ENCODE assay signal across 8 cellular contexts in genomic region chr14:77032854-77033621, GRCh38. TPM values are rescaled to one million over a fixed set of nuclear protein-coding genes. Genes with fewer than 3 reads are reported as not detected.
A peak's percentile ranks its signal among the peaks of the same experiment; 100 is the strongest.
DNase-seq lines count a peak whose midpoint lies in the region; ATAC-seq and TF ChIP-seq lines count a peak whose summit lies in the region.

No MANE protein-coding gene starts in this region.

- TF ChIP-seq CTCF in A673 (conservative IDR thresholded peaks at IDR 0.05; ENCODE audit: low read depth, low read length) (peak; percentile 21; the same call in 1 of the 2 replicates), Loucy (conservative IDR thresholded peaks at IDR 0.05; ENCODE audit: low read length) (no peak), RWPE2 (IDR thresholded peaks at IDR 0.05; ENCODE audit: poor library complexity, severe bottlenecking) (peak; percentile 40), neural cell (IDR thresholded peaks at IDR 0.05; ENCODE audit: poor library complexity, severe bottlenecking) (peak; percentile 20)

- POLR2A ChIA-PET in A673 (lab: Charles Lee; ENCODE audit: low non-redundant PET): no interaction called here

- CTCF ChIA-PET in A673 (lab: Charles Lee): interaction anchor here (0.6 kb wide), 2 partner anchors 36 to 75 kb away, joined by 3 to 5 read pairs; no protein-coding TSS in a partner anchor

- H3K27ac ChIP-seq in A673 (ENCODE audit: low read depth, low read length, poor library complexity, severe bottlenecking): peak overlapping the region; percentile 92
- peak overlapping the region; percentile 98 for H3K27ac ChIP-seq in RWPE2 (ENCODE audit: poor library complexity, severe bottlenecking)
- peak overlapping the region; percentile 47 for H3K27ac ChIP-seq in neural cell (ENCODE audit: low read length)
- peak overlapping the region; percentile 99 for H3K27ac ChIP-seq in subcutaneous abdominal adipose tissue (ENCODE audit: low read depth, low read length)

- TSS peak; percentile 29 for BruUV-seq in A673 (replicated peaks; lab: Mats Ljungman, UMichigan)

- TF ChIP-seq EP300 in neural cell (conservative IDR thresholded peaks at IDR 0.05; ENCODE audit: poor library complexity, severe bottlenecking): no peak

- H3F3A ChIP-seq in Loucy (ENCODE audit: low read depth): peaks cover 16% of the 10 kb centered on the region
- peaks cover 3% of the 10 kb centered on the region for H3F3A ChIP-seq in neural cell (ENCODE audit: insufficient read depth, low read length, poor library complexity, severe bottlenecking)

- peak overlapping the region; percentile 58 for H3K4me3 ChIP-seq in A673 (ENCODE audit: low read depth, low read length, poor library complexity, severe bottlenecking)
- H3K4me3 ChIP-seq in Loucy (ENCODE audit: low read length, poor library complexity, severe bottlenecking): peak overlapping the region; percentile 82
- H3K4me3 ChIP-seq in RWPE2 (ENCODE audit: severe bottlenecking): peak overlapping the region; percentile 34
- peak overlapping the region; percentile 55 for H3K4me3 ChIP-seq in neural cell (ENCODE audit: low read length)
- peak overlapping the region; percentile 52 to 69 (median 64) for H3K4me3 ChIP-seq in subcutaneous abdominal adipose tissue (ENCODE audit: low read depth in 1 of 5, low read length in 5 of 5)

- peaks cover 66% of the 10 kb centered on the region for H3K4me1 ChIP-seq in A673 (ENCODE audit: insufficient read depth, low read length, poor library complexity, severe bottlenecking)
- H3K4me1 ChIP-seq in Loucy (ENCODE audit: insufficient read depth, low read length, poor library complexity, severe bottlenecking): peaks cover 53% of the 10 kb centered on the region
- peaks cover 48% of the 10 kb centered on the region for H3K4me1 ChIP-seq in RWPE2 (ENCODE audit: insufficient read depth, poor library complexity, severe bottlenecking)
- peaks cover 26 to 78% (median 74%) of the 10 kb centered on the region in 5 donors for H3K4me1 ChIP-seq in subcutaneous abdominal adipose tissue (ENCODE audit: control insufficient read depth in 5 of 5, insufficient read depth in 5 of 5, low read length in 5 of 5)

- H3K36me3 ChIP-seq in A673 (ENCODE audit: insufficient read depth, low read length, poor library complexity, severe bottlenecking) (no peaks in the 10 kb centered on the region), Loucy (ENCODE audit: insufficient read depth, low read length) (no peaks in the 10 kb centered on the region), RWPE2 (ENCODE audit: low read depth) (no peaks in the 10 kb centered on the region), neural cell (ENCODE audit: insufficient read depth, low read length) (no peaks in the 10 kb centered on the region), subcutaneous abdominal adipose tissue (ENCODE audit: control insufficient read depth in 5 of 5, insufficient read depth in 5 of 5, low read length in 5 of 5) (no peaks in the 10 kb centered on the region)

- H3K27me3 ChIP-seq in A673 (replicated peaks; ENCODE audit: insufficient read depth, low read depth, low read length, poor library complexity) (no peaks in the 10 kb centered on the region), Loucy (ENCODE audit: insufficient read depth, low read length, poor library complexity, severe bottlenecking) (no peaks in the 10 kb centered on the region), RWPE2 (ENCODE audit: insufficient read depth, poor library complexity, severe bottlenecking) (no peaks in the 10 kb centered on the region), neural cell (ENCODE audit: insufficient read depth, low read depth, low read length) (no peaks in the 10 kb centered on the region), subcutaneous abdominal adipose tissue (ENCODE audit: control insufficient read depth in 5 of 5, insufficient read depth in 4 of 5, low read length in 5 of 5) (no peaks in the 10 kb centered on the region)

- H4K20me1 ChIP-seq in Loucy (ENCODE audit: insufficient read depth, low read length, poor library complexity, severe bottlenecking) (no peaks in the 10 kb centered on the region), neural cell (ENCODE audit: insufficient read depth) (no peaks in the 10 kb centered on the region)

- H2AFZ ChIP-seq in Loucy (ENCODE audit: low read length) (0 out of 2 replicates have a peak overlapping the region, but pooled peaks have one; percentile 42), neural cell (ENCODE audit: low read depth, low read length) (peak overlapping the region; percentile 25)

- intact Hi-C loops in A673 (cut with micrococcal nuclease; ENCODE audit: unreplicated experiment): loop anchor here (2.0 kb wide), 1 partner anchor 76 kb away; no protein-coding TSS in a partner anchor

- H3K9me3 ChIP-seq in A673 (ENCODE audit: low read depth, low read length, poor library complexity, severe bottlenecking) (no peaks in the 10 kb centered on the region), Loucy (ENCODE audit: insufficient read depth, low read depth, low read length) (no peaks in the 10 kb centered on the region), RWPE2 (ENCODE audit: severe bottlenecking) (no peaks in the 10 kb centered on the region), neural cell (ENCODE audit: low read length) (no peaks in the 10 kb centered on the region), subcutaneous abdominal adipose tissue (ENCODE audit: control insufficient read depth in 5 of 5, low read length in 5 of 5) (no peaks in the 10 kb centered on the region)

- DNase-seq in A673 (ENCODE audit: low spot score) (peak; percentile 97), RWPE2 (ENCODE audit: low spot score) (peak; percentile 100), activated gamma-delta T cell (lab: John Stamatoyannopoulos, UW) (peak; percentile 72), fibroblast of the conjunctiva (ENCODE audit: low read depth) (peak; percentile 98)

- H3K9me2 ChIP-seq in Loucy (replicated peaks; ENCODE audit: low read depth, low read length) (no peaks in the 10 kb centered on the region), neural cell (ENCODE audit: insufficient read depth, low read length) (no peaks in the 10 kb centered on the region)

- peak overlapping the region; percentile 87 for H3K4me2 ChIP-seq in Loucy (ENCODE audit: low read depth, low read length, poor library complexity, severe bottlenecking)
- peak overlapping the region; percentile 50 for H3K4me2 ChIP-seq in neural cell (ENCODE audit: low read length)

- peak overlapping the region; percentile 95 for H3K9ac ChIP-seq in Loucy (ENCODE audit: low read depth, low read length, poor library complexity, severe bottlenecking)
- peak overlapping the region; percentile 60 for H3K9ac ChIP-seq in neural cell (ENCODE audit: low read length)
- peak overlapping the region; percentile 66 to 85 (median 74) for H3K9ac ChIP-seq in subcutaneous abdominal adipose tissue (ENCODE audit: low read length in 5 of 5)

- H3K79me2 ChIP-seq in Loucy (ENCODE audit: insufficient read depth, low read length) (peaks cover 21% of the 10 kb centered on the region; the same call in 1 of the 2 replicates), neural cell (replicated peaks; ENCODE audit: insufficient read depth, low read length) (peaks cover 8% of the 10 kb centered on the region)

- ATAC-seq in GM18873 (IDR thresholded peaks at IDR 0.05; ENCODE audit: low FRiP score, unreplicated experiment) (peak; percentile 3), RWPE2 (ENCODE audit: low read depth) (peak; percentile 71)

- no peak for TF ChIP-seq RAD21 in neural cell (conservative IDR thresholded peaks at IDR 0.05)

TF ChIP-seq in neural cell, 6 proteins besides CTCF, POLR2A, EP300 and RAD21:
- TF ChIP-seq REST (IDR thresholded peaks at IDR 0.05; ENCODE audit: borderline replicate concordance) (no peak), EZH2 (IDR thresholded peaks at IDR 0.05; ENCODE audit: borderline replicate concordance, insufficient read depth, low read length, poor library complexity, severe bottlenecking) (no peak), POLR2AphosphoS5 (IDR thresholded peaks at IDR 0.05) (peak; percentile 53)

RNA-seq across cellular contexts. Expression of gene IRF2BPL, which starts 4.5 kb away (rescaled TPM):
- total RNA-seq in A673 (2021): 51.2 and 55.9 TPM in 2 replicates
- polyA plus RNA-seq in neural cell: 42.9 and 46.5 TPM in 2 replicates
- polyA minus RNA-seq in neural cell: 97.2 and 123 TPM in 2 replicates

Comparison
In these comparisons a context has a peak if more than half of its experiments do, and no peak if none do; other contexts are left out.
1. Peak in every context shown above with its lines: DNase-seq, ATAC-seq, H3K4me3 ChIP-seq and H3K27ac ChIP-seq.
2. H3K27ac ChIP-seq: peak in every context shown above with its lines; median percentile 99 in subcutaneous abdominal adipose tissue; 98 in RWPE2; 92 in A673; 47 in neural cell.